ENCODE assay signal across 8 cellular contexts in genomic region chr20:62367136-62367482, GRCh38. TPM values are rescaled to one million over a fixed set of nuclear protein-coding genes. Genes with fewer than 3 reads are reported as not detected.
A peak's percentile ranks its signal among the peaks of the same experiment; 100 is the strongest.
DNase-seq lines count a peak whose midpoint lies in the region; ATAC-seq, FAIRE-seq and TF ChIP-seq lines count a peak whose summit lies in the region.

Gene LAMA5 (minus strand): TSS chr20:62367312. CDS start chr20:62367245, 67 bp downstream.

- no peaks in the 10 kb centered on the region for H3K9me3 Mint-ChIP-seq in activated CD4-positive, alpha-beta T cell treated with anti-CD3 and anti-CD28 coated beads, Interleukin-2, amount 10 ng/mL, durations not matched to agents 24 days and 14 days
- no peaks in the 10 kb centered on the region for H3K9me3 Mint-ChIP-seq in stimulated activated naive B cell treated with anti-CD40 and anti-IgM and Interleukin-4, amounts not matched to agents 10 μg/mL and 1 μg/mL and 100 μg/mL, for 72 hours

- intact Hi-C loops in activated CD4-positive, alpha-beta T cell treated with anti-CD3 and anti-CD28 coated beads, Interleukin-2, amount 10 ng/mL, durations not matched to agents 24 days and 14 days (cut with micrococcal nuclease), result loop anchor here (5.0 kb wide), 1 partner anchor 65 kb away; the partner anchor contains the start of gene ADRM1
- intact Hi-C loops in kidney (cut with DNase I), result no loop called here

- peak; percentile 42 to 59 for ATAC-seq in stimulated activated naive B cell treated with anti-CD40 and anti-IgM and Interleukin-4, amounts not matched to agents 10 μg/mL and 1 μg/mL and 100 μg/mL, for 72 hours (replicated peaks)
- ATAC-seq in GM18870 (IDR thresholded peaks at IDR 0.05; ENCODE audit: unreplicated experiment), result no peak

- H3K27me3 Mint-ChIP-seq in activated CD4-positive, alpha-beta T cell treated with anti-CD3 and anti-CD28 coated beads, Interleukin-2, amount 10 ng/mL, durations not matched to agents 24 days and 14 days, result peaks cover 25% of the 10 kb centered on the region
- peaks cover 6 to 7% of the 10 kb centered on the region in 2 donors for H3K27me3 Mint-ChIP-seq in stimulated activated naive B cell treated with anti-CD40 and anti-IgM and Interleukin-4, amounts not matched to agents 10 μg/mL and 1 μg/mL and 100 μg/mL, for 72 hours

- no peaks in the 10 kb centered on the region for H3K36me3 Mint-ChIP-seq in activated CD4-positive, alpha-beta T cell treated with anti-CD3 and anti-CD28 coated beads, Interleukin-2, amount 10 ng/mL, durations not matched to agents 24 days and 14 days (ENCODE audit: low read depth)
- H3K36me3 Mint-ChIP-seq in stimulated activated naive B cell treated with anti-CD40 and anti-IgM and Interleukin-4, amounts not matched to agents 10 μg/mL and 1 μg/mL and 100 μg/mL, for 72 hours, result no peaks in the 10 kb centered on the region

- H3K27ac Mint-ChIP-seq in activated CD4-positive, alpha-beta T cell treated with anti-CD3 and anti-CD28 coated beads, Interleukin-2, amount 10 ng/mL, durations not matched to agents 24 days and 14 days, result no peak within 1 kb of the TSS
- peak within 1 kb of the TSS; percentile 47 for H3K27ac Mint-ChIP-seq in stimulated activated naive B cell treated with anti-CD40 and anti-IgM and Interleukin-4, amounts not matched to agents 10 μg/mL and 1 μg/mL and 100 μg/mL, for 72 hours

- H3K27ac ChIP-seq in kidney (ENCODE audit: low read depth in 2 of 2, low read length in 2 of 2), result peak within 1 kb of the TSS; percentile 91 to 95

- H3K4me3 Mint-ChIP-seq in activated CD4-positive, alpha-beta T cell treated with anti-CD3 and anti-CD28 coated beads, Interleukin-2, amount 10 ng/mL, durations not matched to agents 24 days and 14 days, result peak within 1 kb of the TSS; percentile 62
- H3K4me3 Mint-ChIP-seq in stimulated activated naive B cell treated with anti-CD40 and anti-IgM and Interleukin-4, amounts not matched to agents 10 μg/mL and 1 μg/mL and 100 μg/mL, for 72 hours, result peak within 1 kb of the TSS; percentile 83 to 84

- peaks cover 36 to 67% of the 10 kb centered on the region in 2 donors for H3K4me1 ChIP-seq in kidney (ENCODE audit: control insufficient read depth in 1 of 2, insufficient read depth in 1 of 2, low read depth in 1 of 2, low read length in 2 of 2)

- H3K4me1 Mint-ChIP-seq in activated CD4-positive, alpha-beta T cell treated with anti-CD3 and anti-CD28 coated beads, Interleukin-2, amount 10 ng/mL, durations not matched to agents 24 days and 14 days, result peaks cover 3% of the 10 kb centered on the region
- H3K4me1 Mint-ChIP-seq in stimulated activated naive B cell treated with anti-CD40 and anti-IgM and Interleukin-4, amounts not matched to agents 10 μg/mL and 1 μg/mL and 100 μg/mL, for 72 hours, result peaks cover 27 to 51% of the 10 kb centered on the region in 2 donors

- no peak for TF ChIP-seq CTCF in cardiac fibroblast (IDR thresholded peaks at IDR 0.05; ENCODE audit: low read depth, low read length)
- TF ChIP-seq CTCF in kidney (IDR thresholded peaks at IDR 0.05; ENCODE audit: borderline replicate concordance, extremely low read depth, insufficient read depth), result no peak

- peak; percentile 73 for DNase-seq in activated CD4-positive, alpha-beta T cell treated with anti-CD3 and anti-CD28 coated beads, Interleukin-2, amount 10 ng/mL, durations not matched to agents 24 days and 14 days
- DNase-seq in activated CD4-positive, alpha-beta T cell treated with anti-CD3 and anti-CD28 coated beads, Interleukin-2, amount 50 U/mL, for 1 hour, result no peak
- DNase-seq in NCI-H460 (ENCODE audit: extremely low read depth, low read depth) (no peak), cardiac fibroblast (ENCODE audit: low read depth in 2 of 2) (peak in 1 of 2 donors; percentile 43), kidney (peak; percentile 90), midbrain (lab: John Stamatoyannopoulos, UW) (no peak)
- DNase-seq in stimulated activated naive B cell treated with anti-CD40 and anti-IgM and Interleukin-4, amounts not matched to agents 10 μg/mL and 1 μg/mL and 100 μg/mL, for 72 hours, result no peak

- no peaks in the 10 kb centered on the region for H3K36me3 ChIP-seq in kidney (ENCODE audit: control insufficient read depth in 1 of 2, insufficient read depth in 2 of 2, low read length in 2 of 2)

- no peaks in the 10 kb centered on the region for H3K9me3 ChIP-seq in kidney (ENCODE audit: control insufficient read depth in 1 of 2, low read length in 2 of 2)

- no peak for FAIRE-seq in kidney (lab: Jason Lieb, UNC)

- H3K9ac ChIP-seq in kidney (ENCODE audit: low read length in 2 of 2), result peak within 1 kb of the TSS; percentile 65 to 89

- H3K4me3 ChIP-seq in cardiac fibroblast (replicated peaks in 1 of 2; ENCODE audit: low read depth in 2 of 2, low read length in 2 of 2) (peak within 1 kb of the TSS; percentile 69 to 72), kidney (ENCODE audit: low read length in 2 of 2) (peak within 1 kb of the TSS; percentile 73 to 76)

RNA-seq across cellular contexts. Expression of gene LAMA5, which starts in this region (rescaled TPM):
- 2.0 and 2.1 TPM in 2 replicates for total RNA-seq in activated CD4-positive, alpha-beta T cell treated with anti-CD3 and anti-CD28 coated beads, Interleukin-2, amount 10 ng/mL, durations not matched to agents 24 days and 14 days
- total RNA-seq in NCI-H460 (2014; rRNA removed; shearing (Covaris generic)), result 169 and 171 TPM in 2 replicates
- 606 and 655 TPM in 2 replicates for polyA plus RNA-seq in NCI-H460 (2014; cell fraction: nucleus; rRNA removed)
- total RNA-seq in kidney, result 342 TPM
- 94.0 TPM for polyA plus RNA-seq in kidney (ENCODE audit: insufficient read depth, low read depth, low replicate concordance)

Comparison
In these comparisons a context has a peak if more than half of its experiments do, and no peak if none do; other contexts are left out.
1. RNA of gene LAMA5 (total RNA-seq): 342 TPM in kidney (single experiment) and 169 to 171 TPM in NCI-H460; 2.0 to 2.1 TPM in activated CD4-positive, alpha-beta T cell treated with anti-CD3 and anti-CD28 coated beads, Interleukin-2, amount 10 ng/mL, durations not matched to agents 24 days and 14 days; every median in the first group is over 10 times any median in the second.
2. DNase-seq: peak in activated CD4-positive, alpha-beta T cell treated with anti-CD3 and anti-CD28 coated beads, Interleukin-2, amount 10 ng/mL, durations not matched to agents 24 days and 14 days (single experiment) and kidney (single experiment); none in activated CD4-positive, alpha-beta T cell treated with anti-CD3 and anti-CD28 coated beads, Interleukin-2, amount 50 U/mL, for 1 hour (single experiment), NCI-H460 (single experiment), stimulated activated naive B cell treated with anti-CD40 and anti-IgM and Interleukin-4, amounts not matched to agents 10 μg/mL and 1 μg/mL and 100 μg/mL, for 72 hours (single experiment) and midbrain (single experiment).